ENCODE assay signal across 11 cellular contexts in the genomic region with DNA sequence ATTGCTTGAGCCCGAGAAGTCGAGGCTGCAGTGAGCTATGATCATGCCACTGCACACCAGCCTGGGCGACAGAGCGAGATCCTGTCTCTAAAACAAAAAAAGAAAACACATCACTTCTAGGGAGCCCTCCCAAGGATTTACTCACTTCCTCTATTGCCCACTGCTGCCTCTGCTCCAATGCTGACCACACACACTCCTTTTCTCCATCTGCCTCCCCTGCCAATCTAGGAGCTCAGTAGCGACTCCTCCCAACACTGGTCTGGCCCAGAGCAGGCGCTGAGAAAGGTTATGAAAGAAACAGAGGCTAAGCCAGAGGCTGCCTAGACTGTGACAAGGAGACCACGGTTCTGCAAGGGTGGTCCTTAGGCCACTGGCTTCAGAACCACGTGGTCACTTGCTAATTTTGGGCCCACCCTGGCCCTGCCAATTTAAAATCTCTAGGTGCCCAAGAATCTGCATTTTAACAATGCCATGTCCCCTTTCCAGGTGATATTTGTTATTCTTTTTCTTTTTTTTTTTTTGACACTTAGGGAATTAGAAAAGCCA. TPM values are rescaled to one million over a fixed set of nuclear protein-coding genes. Genes with fewer than 3 reads are reported as not detected.
A peak's percentile ranks its signal among the peaks of the same experiment; 100 is the strongest.
DNase-seq lines count a peak whose midpoint lies in the region; ATAC-seq lines count a peak whose summit lies in the region.
"Had no signal": no experiment of that assay in that cellular context is flagged by ENCODE, and none has a peak within 500 bp of the region (broad histone marks: within the 10 kb centered on the region; RNA-seq: fewer than 3 reads in every experiment).

No MANE protein-coding gene starts in this region.

- no peaks in the 10 kb centered on the region for H3K27me3 Mint-ChIP-seq in activated T-cell treated with anti-CD3 and anti-CD28 coated beads, Interleukin-2, amount 50 U/mL, for 4 hours (ENCODE audit: low read depth)
- no peaks in the 10 kb centered on the region for H3K27me3 Mint-ChIP-seq in stimulated activated naive B cell treated with anti-CD40 and anti-IgM and Interleukin-4, amounts not matched to agents 10 μg/mL and 1 μg/mL and 100 μg/mL, for 72 hours

- H3K9me3 Mint-ChIP-seq in activated T-cell treated with anti-CD3 and anti-CD28 coated beads, Interleukin-2, amount 50 U/mL, for 4 hours = no peaks in the 10 kb centered on the region
- H3K9me3 Mint-ChIP-seq in stimulated activated naive B cell treated with anti-CD40 and anti-IgM and Interleukin-4, amounts not matched to agents 10 μg/mL and 1 μg/mL and 100 μg/mL, for 72 hours = no peaks in the 10 kb centered on the region

- peaks cover 40% of the 10 kb centered on the region for H3K4me1 Mint-ChIP-seq in activated T-cell treated with anti-CD3 and anti-CD28 coated beads, Interleukin-2, amount 50 U/mL, for 4 hours (ENCODE audit: low read depth)
- H3K4me1 Mint-ChIP-seq in stimulated activated naive B cell treated with anti-CD40 and anti-IgM and Interleukin-4, amounts not matched to agents 10 μg/mL and 1 μg/mL and 100 μg/mL, for 72 hours = peaks cover 22 to 43% of the 10 kb centered on the region in 2 donors

- H3K27ac Mint-ChIP-seq in stimulated activated naive B cell treated with anti-CD40 and anti-IgM and Interleukin-4, amounts not matched to agents 10 μg/mL and 1 μg/mL and 100 μg/mL, for 72 hours = peak overlapping the region; percentile 43

- no peak for DNase-seq in activated T-cell treated with anti-CD3 and anti-CD28 coated beads, Interleukin-2, amount 50 U/mL, for 4 hours
- no peak for DNase-seq in activated T-cell treated with anti-CD3 and anti-CD28 coated beads for 4 hours
- DNase-seq in RPMI8226 = peak; percentile 69
- DNase-seq in stimulated activated naive B cell treated with anti-CD40 and anti-IgM and Interleukin-4, amounts not matched to agents 10 μg/mL and 1 μg/mL and 100 μg/mL, for 72 hours = no peak
- DNase-seq in COLO829 (ENCODE audit: low spot score) = no peak
- DNase-seq in NCI-H2081 treated with DMSO at 0.1 percent for 48 hours (lab: John Stamatoyannopoulos, UW) = no peak
- DNase-seq: mammary epithelial cell, thyroid gland had no signal

- peak overlapping the region; percentile 96 for H3K27ac ChIP-seq in cingulate gyrus (ENCODE audit: low read depth, low read length)
- H3K27ac ChIP-seq: PC-9 had no signal

- H3K4me3 Mint-ChIP-seq in activated T-cell treated with anti-CD3 and anti-CD28 coated beads, Interleukin-2, amount 50 U/mL, for 4 hours = peak overlapping the region; percentile 79
- H3K4me3 Mint-ChIP-seq in stimulated activated naive B cell treated with anti-CD40 and anti-IgM and Interleukin-4, amounts not matched to agents 10 μg/mL and 1 μg/mL and 100 μg/mL, for 72 hours = peak overlapping the region; percentile 85 to 91

- H3K36me3 Mint-ChIP-seq in activated T-cell treated with anti-CD3 and anti-CD28 coated beads, Interleukin-2, amount 50 U/mL, for 4 hours (ENCODE audit: insufficient read depth) = no peaks in the 10 kb centered on the region
- peaks cover 4 to 9% of the 10 kb centered on the region in 2 donors for H3K36me3 Mint-ChIP-seq in stimulated activated naive B cell treated with anti-CD40 and anti-IgM and Interleukin-4, amounts not matched to agents 10 μg/mL and 1 μg/mL and 100 μg/mL, for 72 hours

- no peak for ATAC-seq in activated T-cell treated with anti-CD3 and anti-CD28 coated beads, Interleukin-2, amount 50 U/mL, for 4 hours
- ATAC-seq in stimulated activated naive B cell treated with anti-CD40 and anti-IgM and Interleukin-4, amounts not matched to agents 10 μg/mL and 1 μg/mL and 100 μg/mL, for 72 hours (replicated peaks) = no peak
- ATAC-seq in esophagus mucosa = no peak

RNA-seq across cellular contexts. Expression of a gene that starts 1.3 kb away (rescaled TPM):
- total RNA-seq in activated T-cell treated with anti-CD3 and anti-CD28 coated beads, Interleukin-2, amount 50 U/mL, for 4 hours = 10 to 100 TPM; 57.5 to 60.2 (median 57.6) TPM
- 3.7 TPM for total RNA-seq in esophagus mucosa

RNA-seq across cellular contexts. Expression of a gene that starts 13.2 kb away (rescaled TPM):
- total RNA-seq in activated T-cell treated with anti-CD3 and anti-CD28 coated beads, Interleukin-2, amount 50 U/mL, for 4 hours = 10 to 100 TPM in 1 of 3 donors, 1 to 10 TPM in 2; 8.0 to 11.8 (median 9.7) TPM
- total RNA-seq in esophagus mucosa = 8.0 TPM

RNA-seq across cellular contexts. Expression of a gene that starts 20.7 kb away (rescaled TPM):
- 1 to 10 TPM; 5.0 to 7.6 (median 6.9) TPM for total RNA-seq in activated T-cell treated with anti-CD3 and anti-CD28 coated beads, Interleukin-2, amount 50 U/mL, for 4 hours
- 2.0 TPM for total RNA-seq in esophagus mucosa

RNA-seq across cellular contexts. Expression of a gene that starts 25.3 kb away (rescaled TPM):
- total RNA-seq in activated T-cell treated with anti-CD3 and anti-CD28 coated beads, Interleukin-2, amount 50 U/mL, for 4 hours = under 1 TPM; 0.11 to 0.38 (median 0.20) TPM
- total RNA-seq in esophagus mucosa = not detected

RNA-seq across cellular contexts. Expression of a gene that starts 32.7 kb away (rescaled TPM):
- 1 to 10 TPM; 4.2 to 4.9 (median 4.4) TPM for total RNA-seq in activated T-cell treated with anti-CD3 and anti-CD28 coated beads, Interleukin-2, amount 50 U/mL, for 4 hours
- total RNA-seq in esophagus mucosa = 9.6 TPM

Comparison
In these comparisons a context has a peak if more than half of its experiments do, and no peak if none do; other contexts are left out.
1. RNA of a gene that starts 1.3 kb away (total RNA-seq): 57.5 to 60.2 TPM in activated T-cell treated with anti-CD3 and anti-CD28 coated beads, Interleukin-2, amount 50 U/mL, for 4 hours; 3.7 TPM in esophagus mucosa (single experiment); every median in the first group is over 10 times any median in the second.